11 cellular contexts compared by ENCODE assay signal in genomic region chr5:175746851-175747250, GRCh38.
DNase-seq lines count a peak whose midpoint lies in the region; ATAC-seq, FAIRE-seq and TF ChIP-seq lines count a peak whose summit lies in the region.
"Had no signal": no experiment of that assay in that cellular context is flagged by ENCODE, and none has a peak within 500 bp of the region (broad histone marks: within the 10 kb centered on the region; RNA-seq: fewer than 3 reads in every experiment).

No MANE protein-coding gene starts in this region.

- DNase-seq in G401 (ENCODE audit: low spot score) = peak; percentile 81
- DNase-seq in NCI-H446 treated with DMSO at 0.1 percent for 48 hours (lab: John Stamatoyannopoulos, UW) = peak; percentile 40
- peak; percentile 4 to 17 for DNase-seq in dermis microvascular lymphatic vessel endothelial cell (ENCODE audit: low read depth in 2 of 2)
- no peak for DNase-seq in pancreas
- no peak for DNase-seq in esophagus squamous epithelium (lab: John Stamatoyannopoulos, UW)
- DNase-seq: stimulated activated CD4-positive, alpha-beta T cell treated with anti-CD3 and anti-CD28 coated beads, Interleukin-4, amount 100 ng/mL, for 1 hour had no signal

- H3K36me3 ChIP-seq in pancreas = no peaks in the 10 kb centered on the region
- no peaks in the 10 kb centered on the region for H3K36me3 ChIP-seq in esophagus squamous epithelium

- no peak for FAIRE-seq in pancreas (lab: Jason Lieb, UNC)
- FAIRE-seq: GM12892, urothelium cell line had no signal

- H3K4me1 ChIP-seq in pancreas (no peaks in the 10 kb centered on the region), esophagus squamous epithelium (peaks cover 0 to 11% (median 6%) of the 10 kb centered on the region in 3 donors)

- WGBS in pancreas, 2 donors = 38 to 43% methylated on average over 2 of the region's 2 CpGs
- 42 to 48% methylated on average over 2 of the region's 2 CpGs for WGBS in esophagus squamous epithelium, 2 donors

- intact Hi-C loops in pancreas (cut with DNase I) = no loop called here
- intact Hi-C loops in esophagus squamous epithelium (cut with DNase I) = no loop called here

- H3K9me3 ChIP-seq in pancreas (no peaks in the 10 kb centered on the region), esophagus squamous epithelium (no peaks in the 10 kb centered on the region)

- ATAC-seq in pancreas (peak in 3 of 4 donors; percentile 48 to 61 (median 60)), GM19395 (IDR thresholded peaks at IDR 0.05; ENCODE audit: unreplicated experiment) (no peak), GM18519 (IDR thresholded peaks at IDR 0.05; ENCODE audit: low FRiP score, unreplicated experiment) (no peak)

- no peak for TF ChIP-seq POLR2A in esophagus squamous epithelium (IDR thresholded peaks at IDR 0.05)

- TF ChIP-seq CTCF in pancreas (IDR thresholded peaks at IDR 0.05) (no peak), esophagus squamous epithelium (IDR thresholded peaks at IDR 0.05) (no peak)

- H3K27ac ChIP-seq in pancreas (no peak overlapping the region), esophagus squamous epithelium (no peak overlapping the region)
- H3K27ac ChIP-seq: epithelial cell of prostate had no signal

- in situ Hi-C loops in G401 (cut with HindIII; ENCODE audit: low sequenced_read_pairs) = loop anchor here (25.0 kb wide), 1 partner anchor 115 kb away; the partner anchor contains the start of gene CPLX2

- no peak overlapping the region for H3K4me3 ChIP-seq in pancreas
- H3K4me3 ChIP-seq in esophagus squamous epithelium = no peak overlapping the region

- no peaks in the 10 kb centered on the region for H3K27me3 ChIP-seq in pancreas
- H3K27me3 ChIP-seq in esophagus squamous epithelium = peaks cover 0 to 59% (median 0%) of the 10 kb centered on the region in 4 donors

Comparison
In these comparisons a context has a peak if more than half of its experiments do, and no peak if none do; other contexts are left out.
1. DNase-seq: peak in G401 (single experiment), NCI-H446 treated with DMSO at 0.1 percent for 48 hours (single experiment) and dermis microvascular lymphatic vessel endothelial cell (2 of 2); none in pancreas (0 of 6) and esophagus squamous epithelium (single experiment).
2. ATAC-seq: peak in pancreas (3 of 4); none in GM19395 (single experiment) and GM18519 (single experiment).